In genomic region chr17:32135497-32136117, GRCh38 we compare ENCODE assay signal across 8 cellular contexts. TPM values are rescaled to one million over a fixed set of nuclear protein-coding genes. Genes with fewer than 3 reads are reported as not detected.
A peak's percentile ranks its signal among the peaks of the same experiment; 100 is the strongest.
DNase-seq lines count a peak whose midpoint lies in the region; ATAC-seq, FAIRE-seq and TF ChIP-seq lines count a peak whose summit lies in the region.
"Not testable (repeated sequence)": the region's sequence is repeated elsewhere in the genome, so short reads cannot be mapped to it uniquely, and the experiment has no call there.

No MANE protein-coding gene starts in this region.

- H3K9me3 ChIP-seq in A549 (peaks cover 13% of the 10 kb centered on the region), HepG2 (ENCODE audit: low read length) (peaks cover 16% of the 10 kb centered on the region; the same call in 1 of the 2 replicates), spleen (peaks cover 0 to 18% (median 3%) of the 10 kb centered on the region in 8 donors)

- not testable (repeated sequence) for ATAC-seq in A549; activated naive CD8-positive, alpha-beta T cell treated with anti-CD3 and anti-CD28 coated beads, Interleukin-2, amount 50 U/mL, for 24 hours; HepG2

- TF ChIP-seq POLR2A in A549 (IDR thresholded peaks at IDR 0.05; ENCODE audit: low read length); HepG2 (IDR thresholded peaks at IDR 0.05; ENCODE audit: insufficient read depth in 1 of 2, low read depth in 2 of 2, low read length in 2 of 2); spleen (IDR thresholded peaks at IDR 0.05): not testable (repeated sequence)

- TF ChIP-seq RAD21 in A549 (conservative IDR thresholded peaks at IDR 0.05 in 1 of 2, IDR thresholded peaks at IDR 0.05 in 1 of 2) (peak; percentile 46 to 51), HepG2 (CRISPR knock-in tag; IDR thresholded peaks at IDR 0.05) (peak; percentile 49; the same call in 1 of the 2 replicates)

- CTCF ChIA-PET in A549 (lab: Yijun Ruan, JAX): interaction anchor here (0.6 to 6.1 kb wide), 6 partner anchors 9 to 128 kb away, joined by 3 to 70 read pairs (median 4); partner anchors contain the start of gene LRRC37B
- CTCF ChIA-PET in GM10248 (lab: Yijun Ruan, JAX): interaction anchor here (0.7 to 5.2 kb wide), 9 partner anchors 9 to 195 kb away, joined by 3 to 52 read pairs (median 5); partner anchors contain the start of gene LRRC37B
- CTCF ChIA-PET in HepG2 (lab: Yijun Ruan, JAX; ENCODE audit: low intra/inter-chr PET ratio, low total read pairs): not testable (repeated sequence)

- H3K4me1 ChIP-seq in A549: not testable (repeated sequence)
- peaks cover 16% of the 10 kb centered on the region for H3K4me1 ChIP-seq in HepG2 (ENCODE audit: insufficient read depth, low read length)
- H3K4me1 ChIP-seq in spleen: peaks cover 0 to 23% (median 7%) of the 10 kb centered on the region in 6 donors

- H3K27me3 Mint-ChIP-seq in activated naive CD8-positive, alpha-beta T cell treated with anti-CD3 and anti-CD28 coated beads, Interleukin-2, amount 50 U/mL, for 24 hours: not testable (repeated sequence)

- not testable (repeated sequence) for H3K79me2 ChIP-seq in HepG2 (ENCODE audit: insufficient read depth, low read length)

- peak; percentile 45 for TF ChIP-seq CTCF in A549 (IDR thresholded peaks at IDR 0.05)
- peak; percentile 22 for TF ChIP-seq CTCF in GM10248 (IDR thresholded peaks at IDR 0.05; ENCODE audit: control extremely low read depth, extremely low read depth, low read depth, missing control alignments)
- peak; percentile 18 for TF ChIP-seq CTCF in epithelial cell of proximal tubule (conservative IDR thresholded peaks at IDR 0.05; ENCODE audit: low read depth, low read length)
- TF ChIP-seq CTCF in HepG2 (CRISPR knock-in tag; IDR thresholded peaks at IDR 0.05): peak; percentile 54
- TF ChIP-seq CTCF in spleen (IDR thresholded peaks at IDR 0.05 in 8 of 11, conservative IDR thresholded peaks at IDR 0.05 in 3 of 11): peak in 7 of 11 experiments; percentile 41 to 64 (median 58)

- BruUV-seq in HepG2 (replicated peaks; lab: Mats Ljungman, UMichigan): not testable (repeated sequence)

- intact Hi-C loops in HepG2 (cut with micrococcal nuclease; ENCODE audit: unreplicated experiment): not testable (repeated sequence)
- intact Hi-C loops in spleen (cut with DNase I; ENCODE audit: low total_unique reads): loop anchor here (10.0 kb wide), 1 partner anchor 131 kb away; the partner anchor contains the start of gene LRRC37B

- H3K27ac Mint-ChIP-seq in activated naive CD8-positive, alpha-beta T cell treated with anti-CD3 and anti-CD28 coated beads, Interleukin-2, amount 50 U/mL, for 24 hours: not testable (repeated sequence)

- in situ Hi-C loops in HepG2 (cut with HindIII; ENCODE audit: extremely low pct_ligation_motif_present, low pct_unique_long_range_greater_than_20kb): not testable (repeated sequence)

- not testable (repeated sequence) for TF ChIP-seq EP300 in A549 (IDR thresholded peaks at IDR 0.05); HepG2 (IDR thresholded peaks at IDR 0.05; ENCODE audit: low read depth in 2 of 2, low read length in 2 of 2); HepG2 (CRISPR knock-in tag; IDR thresholded peaks at IDR 0.05; ENCODE audit: borderline replicate concordance)

- H3K9ac ChIP-seq in HepG2 (ENCODE audit: insufficient read depth, low read depth, low read length): not testable (repeated sequence)

- H3K4me3 Mint-ChIP-seq in activated naive CD8-positive, alpha-beta T cell treated with anti-CD3 and anti-CD28 coated beads, Interleukin-2, amount 50 U/mL, for 24 hours: not testable (repeated sequence)

- DNase-seq in A549 (ENCODE audit: low read depth in 1 of 2, low spot score in 1 of 2) (peak in 1 of 2 experiments; percentile 55), NCI-H82 (lab: John Stamatoyannopoulos, UW) (peak; percentile 52)
- not testable (repeated sequence) for DNase-seq in GM10248 (ENCODE audit: extremely low spot score); epithelial cell of proximal tubule (ENCODE audit: low read depth); HepG2 (ENCODE audit: low spot score); spleen
- DNase-seq in activated CD4-positive, alpha-beta T cell treated with anti-CD3 and anti-CD28 coated beads for 48 hours: peak; percentile 46
- DNase-seq in activated naive CD8-positive, alpha-beta T cell treated with anti-CD3 and anti-CD28 coated beads, Interleukin-2, amount 50 U/mL, for 24 hours: peak; percentile 20

- not testable (repeated sequence) for H3K4me1 Mint-ChIP-seq in activated naive CD8-positive, alpha-beta T cell treated with anti-CD3 and anti-CD28 coated beads, Interleukin-2, amount 50 U/mL, for 24 hours

- POLR2A ChIA-PET in A549 (lab: Yijun Ruan, JAX): interaction anchor here (1.4 kb wide), 1 partner anchor 129 kb away, joined by 4 read pairs; the partner anchor contains the start of gene LRRC37B
- POLR2A ChIA-PET in GM10248 (lab: Yijun Ruan, JAX); HepG2 (lab: Yijun Ruan, JAX): not testable (repeated sequence)

- not testable (repeated sequence) for H3K27ac ChIP-seq in A549; HepG2 (ENCODE audit: extremely low read length, insufficient read depth, low read length); spleen

- 35% methylated on average over 14 of the region's 14 CpGs for WGBS in A549 (ENCODE audit: missing lambda C conversion rate)
- WGBS in HepG2 (ENCODE audit: low lambda C conversion rate): 39% methylated on average over 12 of the region's 14 CpGs
- 51 to 65% (median 61%) methylated on average over 13 to 14 of the region's 14 CpGs for WGBS in spleen, 5 donors

- not testable (repeated sequence) for H3K9me3 Mint-ChIP-seq in activated naive CD8-positive, alpha-beta T cell treated with anti-CD3 and anti-CD28 coated beads, Interleukin-2, amount 50 U/mL, for 24 hours

- not testable (repeated sequence) for H3K36me3 ChIP-seq in HepG2 (replicated peaks in 1 of 2; ENCODE audit: control insufficient read depth in 1 of 2, insufficient read depth in 2 of 2, low read length in 2 of 2); spleen

- not testable (repeated sequence) for H4K20me1 ChIP-seq in HepG2 (ENCODE audit: insufficient read depth, low read length)

- not testable (repeated sequence) for H3K4me3 ChIP-seq in A549; epithelial cell of proximal tubule (ENCODE audit: low read depth, low read length); HepG2 (replicated peaks in 1 of 3; ENCODE audit: insufficient read depth in 1 of 3, low read depth in 2 of 3, low read length in 3 of 3); spleen

- FAIRE-seq in A549 (lab: Jason Lieb, UNC); HepG2 (lab: Jason Lieb, UNC): not testable (repeated sequence)

- H3K4me2 ChIP-seq in A549; HepG2 (ENCODE audit: low read depth, low read length): not testable (repeated sequence)

- not testable (repeated sequence) for H3K36me3 Mint-ChIP-seq in activated naive CD8-positive, alpha-beta T cell treated with anti-CD3 and anti-CD28 coated beads, Interleukin-2, amount 50 U/mL, for 24 hours (ENCODE audit: low read depth)

- not testable (repeated sequence) for H2AFZ ChIP-seq in HepG2 (ENCODE audit: low read length)

- H3K27me3 ChIP-seq in HepG2 (ENCODE audit: control insufficient read depth in 1 of 2, insufficient read depth in 2 of 2, low read length in 2 of 2); spleen (replicated peaks in 1 of 7): not testable (repeated sequence)

TF ChIP-seq in A549, 52 proteins besides CTCF, POLR2A, EP300 and RAD21:
- TF ChIP-seq SMC3 (IDR thresholded peaks at IDR 0.05): peak; percentile 25; the same call in 1 of the 3 replicates

TF ChIP-seq in HepG2, 621 proteins besides CTCF, POLR2A, EP300 and RAD21 (continues in another document):
- TF ChIP-seq CBX5 (CRISPR knock-in tag; IDR thresholded peaks at IDR 0.05; ENCODE audit: borderline replicate concordance) (peak; percentile 62; the same call in 1 of the 2 replicates), STAG1 (CRISPR knock-in tag; IDR thresholded peaks at IDR 0.05) (peak; percentile 51)

RNA-seq across cellular contexts. Expression of gene RHOT1, which starts 6.7 kb away (rescaled TPM):
- 83.2 and 109 TPM in 2 replicates for polyA plus RNA-seq in A549 (2011; rRNA removed)
- polyA plus RNA-seq in A549 (2012; cell fraction: cytosol; rRNA removed): 24.0 and 26.8 TPM in 2 replicates
- 9.2 and 13.4 TPM in 2 replicates for polyA plus RNA-seq in A549 (2012; cell fraction: nucleus; rRNA removed)
- polyA plus RNA-seq in A549 (2017; fragmentation: RNase III; extraction: RNeasy Plus Mini Kit Qiagen cat#74134 plus additional on column Dnase treatment): 25.8 to 27.6 TPM (median 26.6 TPM) in 3 replicates
- polyA minus RNA-seq in A549 (2011; rRNA and poly(A)+ RNA removed): 30.4 and 39.2 TPM in 2 replicates
- 21.9 and 24.4 TPM in 2 replicates for total RNA-seq in epithelial cell of proximal tubule
- total RNA-seq in HepG2 (2016; rRNA removed; fragmentation: Illumina TruSeq; extraction: Trizol): 25.6 and 29.5 TPM in 2 replicates
- total RNA-seq in HepG2 (2016; cell fraction: cytosol; rRNA removed; fragmentation: Illumina TruSeq; extraction: Trizol; ENCODE audit: low read depth): 16.0 and 18.5 TPM in 2 replicates
- 28.1 and 32.3 TPM in 2 replicates for total RNA-seq in HepG2 (2016; cell fraction: insoluble cytoplasmic fraction; rRNA removed; fragmentation: Illumina TruSeq; extraction: Trizol)
- 28.9 and 30.2 TPM in 2 replicates for total RNA-seq in HepG2 (2016; cell fraction: membrane; rRNA removed; fragmentation: Illumina TruSeq; extraction: Trizol)
- total RNA-seq in HepG2 (2016; cell fraction: nucleus; rRNA removed; fragmentation: Illumina TruSeq; extraction: Trizol): 26.9 and 28.2 TPM in 2 replicates
- 32.5 and 41.5 TPM in 2 replicates for polyA plus RNA-seq in HepG2 (2011; rRNA removed)
- 18.7 and 30.4 TPM in 2 replicates for polyA plus RNA-seq in HepG2 (2011; cell fraction: cytosol; rRNA removed)
- polyA plus RNA-seq in HepG2 (2011; cell fraction: nucleus; rRNA removed): 9.7 and 15.2 TPM in 2 replicates
- 16.7 and 20.5 TPM in 2 replicates for polyA plus RNA-seq in HepG2 (2012)
- polyA plus RNA-seq in HepG2 (2016; cell fraction: cytosol; fragmentation: Illumina TruSeq; extraction: Trizol; ENCODE audit: low read depth): 7.1 and 8.2 TPM in 2 replicates
- 29.2 and 30.8 TPM in 2 replicates for polyA plus RNA-seq in HepG2 (2016; cell fraction: insoluble cytoplasmic fraction; fragmentation: Illumina TruSeq; extraction: Trizol; ENCODE audit: low read depth)
- polyA plus RNA-seq in HepG2 (2016; cell fraction: membrane; fragmentation: Illumina TruSeq; extraction: Trizol; ENCODE audit: low read depth): 20.4 and 22.8 TPM in 2 replicates
- polyA plus RNA-seq in HepG2 (2016; cell fraction: nucleus; fragmentation: Illumina TruSeq; extraction: Trizol; ENCODE audit: insufficient read depth, low read depth): 28.3 and 30.5 TPM in 2 replicates
- 19.0 and 20.1 TPM in 2 replicates for polyA minus RNA-seq in HepG2 (2011; rRNA and poly(A)+ RNA removed; ENCODE audit: low replicate concordance)
- 17.0 and 19.7 TPM in 2 replicates for polyA minus RNA-seq in HepG2 (2011; cell fraction: cytosol; rRNA and poly(A)+ RNA removed)
- polyA minus RNA-seq in HepG2 (2011; cell fraction: nucleus; rRNA and poly(A)+ RNA removed): 48.0 and 48.5 TPM in 2 replicates
- total RNA-seq in spleen: 10 to 100 TPM; 30.1 to 57.1 (median 35.3) TPM
- 10 to 100 TPM; 21.2 to 25.7 (median 25.1) TPM for polyA plus RNA-seq in spleen
